ENCODE assay signal across 20 cellular contexts in the genomic region with DNA sequence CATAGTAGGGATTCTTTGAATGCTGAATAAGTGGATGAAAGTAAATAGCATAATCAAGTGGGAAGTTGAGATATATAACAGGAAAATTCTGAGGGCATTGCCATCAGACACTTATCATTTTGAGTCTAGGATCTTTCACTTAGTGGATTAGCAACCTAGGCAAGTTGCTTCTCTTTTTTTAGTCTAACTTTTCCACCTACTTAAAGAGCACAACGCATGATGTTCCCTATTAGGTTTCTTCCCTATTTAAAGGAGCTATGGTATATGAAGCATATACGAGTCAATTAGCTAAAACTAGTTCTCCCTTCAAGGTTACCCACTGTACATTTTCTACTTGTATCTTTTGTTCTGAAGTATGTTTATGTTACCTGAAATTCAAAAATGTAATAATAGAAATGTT.
DNase-seq lines count a peak whose midpoint lies in the region; ATAC-seq and TF ChIP-seq lines count a peak whose summit lies in the region.
"Had no signal": no experiment of that assay in that cellular context is flagged by ENCODE, and none has a peak within 500 bp of the region (broad histone marks: within the 10 kb centered on the region; RNA-seq: fewer than 3 reads in every experiment).

No MANE protein-coding gene starts in this region.

- H3K4me2 ChIP-seq in smooth muscle cell: no peak overlapping the region
- H3K4me2 ChIP-seq: PC-9 had no signal

- no peaks in the 10 kb centered on the region for H3K36me3 ChIP-seq in smooth muscle cell (ENCODE audit: low read depth)

- peaks cover 3% of the 10 kb centered on the region for H3K9me3 Mint-ChIP-seq in Calu3 (ENCODE audit: low read depth, unreplicated experiment)
- peaks cover 17% of the 10 kb centered on the region for H3K9me3 Mint-ChIP-seq in dendritic cell treated with granulocyte-macrophage colony-stimulating factor and Interleukin-4, amounts not matched to agents 40 ng/mL and 50 ng/mL, for 4 days

- H3K9ac ChIP-seq in smooth muscle cell (ENCODE audit: low read depth): no peak overlapping the region
- H3K9ac ChIP-seq: GM23248 had no signal

- peak overlapping the region; percentile 85 for H3K27ac ChIP-seq in smooth muscle cell (ENCODE audit: low read depth)
- H3K27ac ChIP-seq: GM23248, PC-9, RWPE1 had no signal

- no peaks in the 10 kb centered on the region for H4K20me1 ChIP-seq in smooth muscle cell (ENCODE audit: low read depth)

- no peaks in the 10 kb centered on the region for H3K4me1 ChIP-seq in smooth muscle cell (ENCODE audit: low read depth)

- H3K27me3 ChIP-seq in smooth muscle cell (ENCODE audit: low read depth): no peaks in the 10 kb centered on the region

- no peaks in the 10 kb centered on the region for H3K27me3 Mint-ChIP-seq in Calu3 (ENCODE audit: unreplicated experiment)
- H3K27me3 Mint-ChIP-seq in dendritic cell treated with granulocyte-macrophage colony-stimulating factor and Interleukin-4, amounts not matched to agents 40 ng/mL and 50 ng/mL, for 4 days: no peaks in the 10 kb centered on the region

- H3K79me2 ChIP-seq in smooth muscle cell (ENCODE audit: low read depth): no peaks in the 10 kb centered on the region

- no peaks in the 10 kb centered on the region for H3F3A ChIP-seq in smooth muscle cell (ENCODE audit: low read depth)

- TF ChIP-seq CTCF in Calu3 (IDR thresholded peaks at IDR 0.05; ENCODE audit: unreplicated experiment) (no peak), smooth muscle cell (IDR thresholded peaks at IDR 0.05; ENCODE audit: borderline replicate concordance, insufficient read depth, poor library complexity, severe bottlenecking) (no peak), GM20000 (IDR thresholded peaks at IDR 0.05; ENCODE audit: extremely low read depth, missing control alignments) (no peak)

- DNase-seq in Calu3: no peak
- peak; percentile 41 for DNase-seq in MV-4-11 (lab: John Stamatoyannopoulos, UW)
- no peak for DNase-seq in smooth muscle cell (lab: John Stamatoyannopoulos, UW; ENCODE audit: unreplicated experiment)
- DNase-seq in stimulated activated naive CD8-positive, alpha-beta T cell treated with anti-CD3 and anti-CD28 coated beads, Interleukin-15, Interleukin-2, amounts not matched to agents 100 U/mL and 50 U/mL, for 24 hours: no peak
- no peak for DNase-seq in GM20000 (ENCODE audit: low spot score)
- DNase-seq in left colon: no peak
- DNase-seq: CD4-positive, alpha-beta memory T cell; DMS153; GM23248; H9; KG1; NCI-H1417 treated with DMSO at 0.1 percent for 48 hours; NCI-H187; NCI-H446; NCI-H526; SIG-M5 had no signal

- no peak overlapping the region for H2AFZ ChIP-seq in smooth muscle cell (ENCODE audit: low read depth)
- H2AFZ ChIP-seq: GM23248, PC-9 had no signal

- H3K9me3 ChIP-seq in smooth muscle cell (replicated peaks; ENCODE audit: low read depth): no peaks in the 10 kb centered on the region

- WGBS in smooth muscle cell (ENCODE audit: low lambda C conversion rate): 90% methylated on average over 2 of the region's 2 CpGs

- BruUV-seq in Calu3 (replicated peaks; lab: Mats Ljungman, UMichigan): no TSS peak

- CTCF ChIA-PET in Calu3 (lab: Charles Lee): interaction anchor here (0.9 kb wide), 1 partner anchor 101 kb away, joined by 3 read pairs; no protein-coding TSS in a partner anchor

- H3K36me3 Mint-ChIP-seq in Calu3 (ENCODE audit: insufficient read depth, unreplicated experiment): peaks cover 6% of the 10 kb centered on the region
- H3K36me3 Mint-ChIP-seq in dendritic cell treated with granulocyte-macrophage colony-stimulating factor and Interleukin-4, amounts not matched to agents 40 ng/mL and 50 ng/mL, for 4 days (ENCODE audit: low read depth): no peaks in the 10 kb centered on the region
- H3K36me3 Mint-ChIP-seq: CD4-positive, alpha-beta memory T cell had no signal

- no peak for ATAC-seq in stimulated activated naive CD8-positive, alpha-beta T cell treated with anti-CD3 and anti-CD28 coated beads, Interleukin-15, Interleukin-2, amounts not matched to agents 100 U/mL and 50 U/mL, for 24 hours
- no peak for ATAC-seq in left colon
- ATAC-seq: SK-N-SH treated with all-trans-retinoic acid at 6 μM for 48 hours had no signal

- intact Hi-C loops in Calu3 (cut with micrococcal nuclease; ENCODE audit: unreplicated experiment): loop anchor here (2.0 kb wide), 3 partner anchors 25 to 127 kb away; no protein-coding TSS in a partner anchor
- intact Hi-C loops in dendritic cell treated with granulocyte-macrophage colony-stimulating factor and Interleukin-4, amounts not matched to agents 40 ng/mL and 50 ng/mL, for 4 days (cut with micrococcal nuclease): loop anchor here (2.0 kb wide), 1 partner anchor 913 kb away; no protein-coding TSS in a partner anchor
- intact Hi-C loops in left colon (cut with DNase I, micrococcal nuclease): no loop called here

- no peak overlapping the region for H3K4me3 ChIP-seq in smooth muscle cell
- H3K4me3 ChIP-seq: GM23248, PC-9 had no signal

- H3K4me1 Mint-ChIP-seq in Calu3 (ENCODE audit: low read depth, unreplicated experiment): peaks cover 49% of the 10 kb centered on the region
- H3K4me1 Mint-ChIP-seq in dendritic cell treated with granulocyte-macrophage colony-stimulating factor and Interleukin-4, amounts not matched to agents 40 ng/mL and 50 ng/mL, for 4 days (ENCODE audit: low read depth): peaks cover 27% of the 10 kb centered on the region

- peak overlapping the region; percentile 93 for H3K27ac Mint-ChIP-seq in Calu3 (ENCODE audit: unreplicated experiment)
- H3K27ac Mint-ChIP-seq in dendritic cell treated with granulocyte-macrophage colony-stimulating factor and Interleukin-4, amounts not matched to agents 40 ng/mL and 50 ng/mL, for 4 days: peak overlapping the region; percentile 31
- H3K27ac Mint-ChIP-seq: CD4-positive, alpha-beta memory T cell; H9 had no signal

- peak overlapping the region; percentile 59 for H3K4me3 Mint-ChIP-seq in Calu3 (ENCODE audit: low read depth, unreplicated experiment)
- no peak overlapping the region for H3K4me3 Mint-ChIP-seq in dendritic cell treated with granulocyte-macrophage colony-stimulating factor and Interleukin-4, amounts not matched to agents 40 ng/mL and 50 ng/mL, for 4 days
- H3K4me3 Mint-ChIP-seq: CD4-positive, alpha-beta memory T cell; H9 had no signal

Comparison
In these comparisons a context has a peak if more than half of its experiments do, and no peak if none do; other contexts are left out.
1. intact Hi-C loops: an anchor here in Calu3 (2.0 kb wide) and dendritic cell treated with granulocyte-macrophage colony-stimulating factor and Interleukin-4, amounts not matched to agents 40 ng/mL and 50 ng/mL, for 4 days (2.0 kb wide); none called in left colon.